18 cellular contexts compared by ENCODE assay signal in the genomic region with DNA sequence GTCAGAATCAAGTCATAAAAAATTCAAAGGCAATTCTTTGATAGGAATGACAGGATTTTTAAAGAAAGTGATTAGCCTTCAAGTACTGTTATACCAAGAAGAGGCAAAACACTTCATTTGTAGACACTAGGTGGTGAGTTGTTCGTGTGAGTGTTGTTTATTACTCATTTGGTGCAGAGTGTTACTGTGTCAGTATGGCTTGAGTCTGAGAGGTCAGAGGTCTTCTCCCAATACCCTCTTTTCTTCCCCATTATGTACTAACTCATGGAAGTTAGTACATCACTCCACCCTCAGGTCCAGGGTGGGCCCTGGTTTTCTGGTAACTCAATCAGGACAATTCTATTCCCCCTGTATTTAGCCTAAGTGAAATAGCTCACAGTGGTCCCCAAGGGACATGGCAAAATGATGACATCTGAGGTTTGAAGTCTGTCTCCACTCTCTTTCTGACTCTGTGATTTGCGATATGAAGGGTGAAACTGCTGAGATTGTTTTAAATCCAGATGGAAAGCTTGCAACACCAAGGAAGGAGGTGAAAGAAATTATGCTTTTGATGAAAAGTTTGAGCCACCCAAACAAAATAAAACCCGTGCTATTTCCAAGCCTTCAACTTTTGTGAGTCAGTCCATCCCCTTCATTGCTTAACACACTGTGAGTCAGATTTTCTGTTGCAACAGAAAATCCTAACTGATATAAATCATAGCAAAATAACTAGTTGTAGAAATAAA. TPM values are rescaled to one million over a fixed set of nuclear protein-coding genes. Genes with fewer than 3 reads are reported as not detected.
DNase-seq lines count a peak whose midpoint lies in the region; FAIRE-seq lines count a peak whose summit lies in the region.
"Had no signal": no experiment of that assay in that cellular context is flagged by ENCODE, and none has a peak within 500 bp of the region (broad histone marks: within the 10 kb centered on the region; RNA-seq: fewer than 3 reads in every experiment).

No MANE protein-coding gene starts in this region.

- FAIRE-seq in frontal cortex (lab: Jason Lieb, UNC): no peak
- FAIRE-seq: GM19239, HTR-8/SVneo had no signal

- DNase-seq in AG08396 (ENCODE audit: low spot score): peak; percentile 27
- peak; percentile 61 for DNase-seq in HT1080 (ENCODE audit: low read depth)
- peak; percentile 20 for DNase-seq in astrocyte of the hippocampus (ENCODE audit: low read depth, low spot score)
- DNase-seq in glomerular visceral epithelial cell (ENCODE audit: extremely low spot score): peak; percentile 15
- DNase-seq in frontal cortex (ENCODE audit: low spot score in 2 of 2): no peak
- no peak for DNase-seq in medulla oblongata (ENCODE audit: extremely low spot score)
- no peak for DNase-seq in COLO829 (ENCODE audit: low spot score)
- DNase-seq in HUDEP-2 (lab: John Stamatoyannopoulos, UW; ENCODE audit: unreplicated experiment in 76 of 76): no peak
- DNase-seq: activated CD8-positive, alpha-beta memory T cell treated with anti-CD3 and anti-CD28 coated beads for 24 hours; activated gamma-delta T cell; effector CD4-positive, alpha-beta T cell; mucosa of descending colon; NCI-H1092 treated with DMSO at 0.1 percent for 48 hours; NK-92 treated with Interleukin-12 subunit alpha and Interleukin-12 subunit beta, amount 100 ng/mL, for 24 hours; SK-N-SH; stimulated activated CD4-positive, alpha-beta T cell treated with anti-CD3 and anti-CD28 coated beads, Interleukin-12 subunit alpha, Interleukin-12 subunit beta, amount 100 ng/mL, for 4 hours had no signal

RNA-seq across cellular contexts. Expression of gene NUDT12, which starts 56.8 kb away (rescaled TPM):
- total RNA-seq in HT1080 (2014; rRNA removed; shearing (Covaris generic)): 12.8 and 15.0 TPM in 2 replicates
- 14.3 and 17.0 TPM in 2 replicates for polyA plus RNA-seq in HT1080 (2015; cell fraction: cytosol; rRNA removed)
- 59.0 and 70.1 TPM in 2 replicates for polyA plus RNA-seq in HT1080 (2015; cell fraction: nucleus; rRNA removed)
- 26.9 TPM for total RNA-seq in frontal cortex

Comparison
In these comparisons a context has a peak if more than half of its experiments do, and no peak if none do; other contexts are left out.
1. DNase-seq: peak in AG08396 (single experiment), HT1080 (single experiment), astrocyte of the hippocampus (single experiment) and glomerular visceral epithelial cell (single experiment); none in frontal cortex (0 of 2), medulla oblongata (single experiment), COLO829 (single experiment) and HUDEP-2 (0 of 76).